ENCODE assay signal across 20 cellular contexts in genomic region chr6:36958775-36959554, GRCh38. TPM values are rescaled to one million over a fixed set of nuclear protein-coding genes. Genes with fewer than 3 reads are reported as not detected.
"Had no signal": no experiment of that assay in that cellular context is flagged by ENCODE, and none has a peak within 500 bp of the region (broad histone marks: within the 10 kb centered on the region; RNA-seq: fewer than 3 reads in every experiment).

No MANE protein-coding gene starts in this region.

- H3K9me3 Mint-ChIP-seq: activated CD4-positive, alpha-beta memory T cell treated with anti-CD3 and anti-CD28 coated beads, Interleukin-2, amount 10 ng/mL, durations not matched to agents 7 days and 5 days; activated T-cell treated with anti-CD3 and anti-CD28 coated beads, Interleukin-2, amount 50 U/mL, for 72 hours; memory B cell; natural killer cell treated with Interleukin-12 subunit alpha and Interleukin-12 subunit beta and Interleukin-15 and Interleukin-18, amount 100 ng/mL, for 72 hours; T-helper 1 cell treated with Interleukin-12 subunit alpha and Interleukin-12 subunit beta and Interleukin-4 antibody, amounts not matched to agents 30 μg/mL and 1 μg/mL, for 36 hours had no signal

- H3K4me3 Mint-ChIP-seq: activated CD4-positive, alpha-beta memory T cell treated with anti-CD3 and anti-CD28 coated beads, Interleukin-2, amount 10 ng/mL, durations not matched to agents 7 days and 5 days; activated T-cell treated with anti-CD3 and anti-CD28 coated beads, Interleukin-2, amount 50 U/mL, for 72 hours; memory B cell; natural killer cell treated with Interleukin-12 subunit alpha and Interleukin-12 subunit beta and Interleukin-15 and Interleukin-18, amount 100 ng/mL, for 72 hours; T-helper 1 cell treated with Interleukin-12 subunit alpha and Interleukin-12 subunit beta and Interleukin-4 antibody, amounts not matched to agents 30 μg/mL and 1 μg/mL, for 36 hours had no signal

- H3K27ac Mint-ChIP-seq: activated CD4-positive, alpha-beta memory T cell treated with anti-CD3 and anti-CD28 coated beads, Interleukin-2, amount 10 ng/mL, durations not matched to agents 7 days and 5 days; activated T-cell treated with anti-CD3 and anti-CD28 coated beads, Interleukin-2, amount 50 U/mL, for 72 hours; memory B cell; natural killer cell treated with Interleukin-12 subunit alpha and Interleukin-12 subunit beta and Interleukin-15 and Interleukin-18, amount 100 ng/mL, for 72 hours; progenitor cell of endocrine pancreas; T-helper 1 cell treated with Interleukin-12 subunit alpha and Interleukin-12 subunit beta and Interleukin-4 antibody, amounts not matched to agents 30 μg/mL and 1 μg/mL, for 36 hours had no signal

- H3K36me3 Mint-ChIP-seq: memory B cell; natural killer cell treated with Interleukin-12 subunit alpha and Interleukin-12 subunit beta and Interleukin-15 and Interleukin-18, amount 100 ng/mL, for 72 hours had no signal

- H3K9me3 ChIP-seq: ascending aorta, breast epithelium, gastroesophageal sphincter, left ventricle myocardium inferior, right atrium auricular region, stomach, thoracic aorta had no signal

- H3K27ac ChIP-seq: ascending aorta, right atrium auricular region, thoracic aorta had no signal

- H3K27me3 Mint-ChIP-seq: memory B cell, progenitor cell of endocrine pancreas had no signal

- DNase-seq: activated CD4-positive, alpha-beta memory T cell treated with anti-CD3 and anti-CD28 coated beads, Interleukin-2, amount 10 ng/mL, durations not matched to agents 7 days and 5 days; activated CD4-positive, alpha-beta T cell treated with anti-CD3 and anti-CD28 coated beads for 4 hours; activated naive CD4-positive, alpha-beta T cell; activated T-cell treated with anti-CD3 and anti-CD28 coated beads, Interleukin-2, amount 50 U/mL, for 72 hours; left ventricle myocardium inferior; nucleus accumbens; stomach had no signal

- ATAC-seq: activated T-cell treated with anti-CD3 and anti-CD28 coated beads, Interleukin-2, amount 50 U/mL, for 72 hours; natural killer cell treated with Interleukin-12 subunit alpha and Interleukin-12 subunit beta and Interleukin-15 and Interleukin-18, amount 100 ng/mL, for 72 hours had no signal

- FAIRE-seq: endometrium, urothelium cell line had no signal

- H3K36me3 ChIP-seq: ascending aorta, breast epithelium, gastroesophageal sphincter, left ventricle myocardium inferior, right atrium auricular region, stomach, thoracic aorta had no signal

- H3K4me3 ChIP-seq: ascending aorta, breast epithelium, dorsolateral prefrontal cortex, left ventricle myocardium inferior, right atrium auricular region, stomach, thoracic aorta had no signal

- H3K27me3 ChIP-seq: ascending aorta, breast epithelium, dorsolateral prefrontal cortex, gastroesophageal sphincter, right atrium auricular region had no signal

RNA-seq across cellular contexts. Expression of gene PI16, which starts 4.4 kb away (rescaled TPM):
- total RNA-seq: kidney epithelial cell; natural killer cell treated with Interleukin-12 subunit alpha and Interleukin-12 subunit beta and Interleukin-15 and Interleukin-18, amount 100 ng/mL, for 72 hours; progenitor cell of endocrine pancreas had no signal

RNA-seq across cellular contexts. Expression of gene FGD2, which starts 46.5 kb away (rescaled TPM):
- total RNA-seq: progenitor cell of endocrine pancreas had no signal
